Comparison of ENCODE assay signal across 1 cellular context in the genomic region with DNA sequence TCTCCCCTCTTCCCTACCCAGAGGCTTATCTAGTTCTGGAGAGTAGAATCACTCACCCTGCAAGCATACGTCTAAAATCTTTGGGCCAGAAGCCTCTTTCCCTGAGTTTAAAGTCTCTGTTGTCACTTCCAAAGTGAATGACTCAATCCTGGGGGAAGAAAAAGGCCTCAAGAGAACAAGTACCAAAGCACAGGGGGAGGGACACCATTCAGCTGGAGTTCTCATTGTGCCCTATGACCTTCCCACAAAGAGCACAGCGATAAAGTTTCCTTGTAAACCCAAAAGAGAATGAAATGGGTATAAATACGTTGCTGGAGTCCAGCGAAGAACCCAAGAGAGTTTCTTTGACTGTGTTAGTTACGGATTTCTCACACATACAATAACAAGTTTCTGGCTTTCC.
TF ChIP-seq lines count a peak whose summit lies in the region.

No MANE protein-coding gene starts in this region.

TF ChIP-seq in IMR-90, 13 proteins besides CTCF, POLR2A, EP300 and RAD21:
- TF ChIP-seq MAZ (IDR thresholded peaks at IDR 0.05; ENCODE audit: borderline replicate concordance, low read depth, low read length) (no peak), BHLHE40 (IDR thresholded peaks at IDR 0.05; ENCODE audit: low read depth, low read length) (no peak), CHD1 (IDR thresholded peaks at IDR 0.05; ENCODE audit: low read depth, low read length) (no peak), MAFK (IDR thresholded peaks at IDR 0.05; ENCODE audit: low read depth, low read length) (no peak), SMC3 (IDR thresholded peaks at IDR 0.05; ENCODE audit: low read depth, low read length) (no peak), RFX5 (IDR thresholded peaks at IDR 0.05; ENCODE audit: low read depth, low read length) (no peak), RCOR1 (IDR thresholded peaks at IDR 0.05; ENCODE audit: insufficient replicate concordance, low read length) (no peak)
- TF ChIP-seq, protein P1, sequence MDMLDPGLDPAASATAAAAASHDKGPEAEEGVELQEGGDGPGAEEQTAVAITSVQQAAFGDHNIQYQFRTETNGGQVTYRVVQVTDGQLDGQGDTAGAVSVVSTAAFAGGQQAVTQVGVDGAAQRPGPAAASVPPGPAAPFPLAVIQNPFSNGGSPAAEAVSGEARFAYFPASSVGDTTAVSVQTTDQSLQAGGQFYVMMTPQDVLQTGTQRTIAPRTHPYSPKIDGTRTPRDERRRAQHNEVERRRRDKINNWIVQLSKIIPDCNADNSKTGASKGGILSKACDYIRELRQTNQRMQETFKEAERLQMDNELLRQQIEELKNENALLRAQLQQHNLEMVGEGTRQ (IDR thresholded peaks at IDR 0.05; ENCODE audit: low read depth, low read length), result no peak
- TF ChIP-seq, protein P2, sequence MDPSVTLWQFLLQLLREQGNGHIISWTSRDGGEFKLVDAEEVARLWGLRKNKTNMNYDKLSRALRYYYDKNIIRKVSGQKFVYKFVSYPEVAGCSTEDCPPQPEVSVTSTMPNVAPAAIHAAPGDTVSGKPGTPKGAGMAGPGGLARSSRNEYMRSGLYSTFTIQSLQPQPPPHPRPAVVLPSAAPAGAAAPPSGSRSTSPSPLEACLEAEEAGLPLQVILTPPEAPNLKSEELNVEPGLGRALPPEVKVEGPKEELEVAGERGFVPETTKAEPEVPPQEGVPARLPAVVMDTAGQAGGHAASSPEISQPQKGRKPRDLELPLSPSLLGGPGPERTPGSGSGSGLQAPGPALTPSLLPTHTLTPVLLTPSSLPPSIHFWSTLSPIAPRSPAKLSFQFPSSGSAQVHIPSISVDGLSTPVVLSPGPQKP (IDR thresholded peaks at IDR 0.05; ENCODE audit: borderline replicate concordance, low read depth, low read length), result no peak
